In genomic region chr3:138219255-138219654, GRCh38 we compare ENCODE assay signal across 13 cellular contexts. TPM values are rescaled to one million over a fixed set of nuclear protein-coding genes. Genes with fewer than 3 reads are reported as not detected.
DNase-seq lines count a peak whose midpoint lies in the region; ATAC-seq and TF ChIP-seq lines count a peak whose summit lies in the region.
"Had no signal": no experiment of that assay in that cellular context is flagged by ENCODE, and none has a peak within 500 bp of the region (broad histone marks: within the 10 kb centered on the region; RNA-seq: fewer than 3 reads in every experiment).

No MANE protein-coding gene starts in this region.

- ATAC-seq in stimulated activated naive CD8-positive, alpha-beta T cell treated with anti-CD3 and anti-CD28 coated beads, Interleukin-15, Interleukin-2, amounts not matched to agents 100 U/mL and 50 U/mL, for 24 hours = peak; percentile 68
- ATAC-seq in GM18517 (IDR thresholded peaks at IDR 0.05; ENCODE audit: unreplicated experiment) = no peak
- ATAC-seq in GM19035 (IDR thresholded peaks at IDR 0.05; ENCODE audit: unreplicated experiment) = no peak

- no peaks in the 10 kb centered on the region for H3K27me3 Mint-ChIP-seq in activated naive CD4-positive, alpha-beta T cell treated with anti-CD3 and anti-CD28 coated beads for 36 hours (ENCODE audit: low read depth)
- no peaks in the 10 kb centered on the region for H3K27me3 Mint-ChIP-seq in activated naive CD4-positive, alpha-beta T cell treated with anti-CD3 and anti-CD28 coated beads, Interleukin-2, amount 10 ng/mL, durations not matched to agents 7 days and 5 days
- no peaks in the 10 kb centered on the region for H3K27me3 Mint-ChIP-seq in dendritic cell treated with granulocyte-macrophage colony-stimulating factor and Interleukin-4, amounts not matched to agents 40 ng/mL and 50 ng/mL, for 4 days

- no peak overlapping the region for H3K4me3 ChIP-seq in NB4 (ENCODE audit: low read depth, low read length)
- H3K4me3 ChIP-seq: ascending aorta, PC-9, right atrium auricular region had no signal

- TF ChIP-seq POLR2A in NB4 (IDR thresholded peaks at IDR 0.05; ENCODE audit: extremely low read depth, insufficient read length) = no peak

- TF ChIP-seq CTCF in NB4 (IDR thresholded peaks at IDR 0.05; ENCODE audit: low read depth, low read length) = no peak

- CTCF ChIA-PET in activated naive CD4-positive, alpha-beta T cell treated with anti-CD3 and anti-CD28 coated beads for 36 hours (lab: Charles Lee) = interaction anchor here (1.2 kb wide), 1 partner anchor 65 kb away, joined by 4 read pairs; no protein-coding TSS in a partner anchor
- CTCF ChIA-PET in activated naive CD4-positive, alpha-beta T cell treated with anti-CD3 and anti-CD28 coated beads, Interleukin-2, amount 10 ng/mL, durations not matched to agents 7 days and 5 days (lab: Charles Lee) = no interaction called here

- intact Hi-C loops in activated naive CD4-positive, alpha-beta T cell treated with anti-CD3 and anti-CD28 coated beads for 36 hours (cut with micrococcal nuclease) = no loop called here
- intact Hi-C loops in dendritic cell treated with granulocyte-macrophage colony-stimulating factor and Interleukin-4, amounts not matched to agents 40 ng/mL and 50 ng/mL, for 4 days (cut with micrococcal nuclease) = no loop called here

- no peaks in the 10 kb centered on the region for H3K9me3 Mint-ChIP-seq in activated naive CD4-positive, alpha-beta T cell treated with anti-CD3 and anti-CD28 coated beads for 36 hours
- H3K9me3 Mint-ChIP-seq in activated naive CD4-positive, alpha-beta T cell treated with anti-CD3 and anti-CD28 coated beads, Interleukin-2, amount 10 ng/mL, durations not matched to agents 7 days and 5 days = no peaks in the 10 kb centered on the region
- H3K9me3 Mint-ChIP-seq in dendritic cell treated with granulocyte-macrophage colony-stimulating factor and Interleukin-4, amounts not matched to agents 40 ng/mL and 50 ng/mL, for 4 days = no peaks in the 10 kb centered on the region

- DNase-seq in activated naive CD4-positive, alpha-beta T cell treated with anti-CD3 and anti-CD28 coated beads for 36 hours = peak; percentile 25
- DNase-seq in activated naive CD4-positive, alpha-beta T cell treated with anti-CD3 and anti-CD28 coated beads, Interleukin-2, amount 10 ng/mL, durations not matched to agents 7 days and 5 days = no peak
- DNase-seq in NB4 (ENCODE audit: low read depth) (peak; percentile 19), HuH-7.5 (ENCODE audit: low spot score) (no peak)
- DNase-seq in stimulated activated naive CD8-positive, alpha-beta T cell treated with anti-CD3 and anti-CD28 coated beads, Interleukin-15, Interleukin-2, amounts not matched to agents 100 U/mL and 50 U/mL, for 24 hours = no peak
- DNase-seq: KG1, NCI-H1694, PC-9 had no signal

- H3K27ac Mint-ChIP-seq in activated naive CD4-positive, alpha-beta T cell treated with anti-CD3 and anti-CD28 coated beads for 36 hours = peak overlapping the region; percentile 44
- H3K27ac Mint-ChIP-seq in activated naive CD4-positive, alpha-beta T cell treated with anti-CD3 and anti-CD28 coated beads, Interleukin-2, amount 10 ng/mL, durations not matched to agents 7 days and 5 days = no peak overlapping the region
- peak overlapping the region; percentile 38 for H3K27ac Mint-ChIP-seq in dendritic cell treated with granulocyte-macrophage colony-stimulating factor and Interleukin-4, amounts not matched to agents 40 ng/mL and 50 ng/mL, for 4 days

- H3K36me3 Mint-ChIP-seq in activated naive CD4-positive, alpha-beta T cell treated with anti-CD3 and anti-CD28 coated beads for 36 hours (ENCODE audit: low read depth) = peaks cover 15% of the 10 kb centered on the region
- peaks cover 17% of the 10 kb centered on the region for H3K36me3 Mint-ChIP-seq in activated naive CD4-positive, alpha-beta T cell treated with anti-CD3 and anti-CD28 coated beads, Interleukin-2, amount 10 ng/mL, durations not matched to agents 7 days and 5 days
- peaks cover 22% of the 10 kb centered on the region for H3K36me3 Mint-ChIP-seq in dendritic cell treated with granulocyte-macrophage colony-stimulating factor and Interleukin-4, amounts not matched to agents 40 ng/mL and 50 ng/mL, for 4 days (ENCODE audit: low read depth)

- no peak overlapping the region for H3K4me3 Mint-ChIP-seq in activated naive CD4-positive, alpha-beta T cell treated with anti-CD3 and anti-CD28 coated beads for 36 hours
- no peak overlapping the region for H3K4me3 Mint-ChIP-seq in activated naive CD4-positive, alpha-beta T cell treated with anti-CD3 and anti-CD28 coated beads, Interleukin-2, amount 10 ng/mL, durations not matched to agents 7 days and 5 days
- no peak overlapping the region for H3K4me3 Mint-ChIP-seq in dendritic cell treated with granulocyte-macrophage colony-stimulating factor and Interleukin-4, amounts not matched to agents 40 ng/mL and 50 ng/mL, for 4 days

- H3K4me1 Mint-ChIP-seq in activated naive CD4-positive, alpha-beta T cell treated with anti-CD3 and anti-CD28 coated beads for 36 hours (ENCODE audit: low read depth) = peaks cover 42% of the 10 kb centered on the region
- peaks cover 20% of the 10 kb centered on the region for H3K4me1 Mint-ChIP-seq in activated naive CD4-positive, alpha-beta T cell treated with anti-CD3 and anti-CD28 coated beads, Interleukin-2, amount 10 ng/mL, durations not matched to agents 7 days and 5 days
- H3K4me1 Mint-ChIP-seq in dendritic cell treated with granulocyte-macrophage colony-stimulating factor and Interleukin-4, amounts not matched to agents 40 ng/mL and 50 ng/mL, for 4 days (ENCODE audit: low read depth) = peaks cover 43% of the 10 kb centered on the region

RNA-seq across cellular contexts. Expression of gene ARMC8, which starts 32.2 kb away (rescaled TPM):
- total RNA-seq in activated naive CD4-positive, alpha-beta T cell treated with anti-CD3 and anti-CD28 coated beads for 36 hours = 10 to 100 TPM; 38.2 to 42.7 TPM

RNA-seq across cellular contexts. Expression of gene DBR1, which starts 44.5 kb away (rescaled TPM):
- total RNA-seq in activated naive CD4-positive, alpha-beta T cell treated with anti-CD3 and anti-CD28 coated beads for 36 hours = 10 to 100 TPM; 20.0 to 22.3 TPM

Comparison
In these comparisons a context has a peak if more than half of its experiments do, and no peak if none do; other contexts are left out.
1. DNase-seq: peak in activated naive CD4-positive, alpha-beta T cell treated with anti-CD3 and anti-CD28 coated beads for 36 hours (single experiment) and NB4 (single experiment); none in activated naive CD4-positive, alpha-beta T cell treated with anti-CD3 and anti-CD28 coated beads, Interleukin-2, amount 10 ng/mL, durations not matched to agents 7 days and 5 days (single experiment), stimulated activated naive CD8-positive, alpha-beta T cell treated with anti-CD3 and anti-CD28 coated beads, Interleukin-15, Interleukin-2, amounts not matched to agents 100 U/mL and 50 U/mL, for 24 hours (single experiment) and HuH-7.5 (single experiment).